1 cellular context compared by ENCODE assay signal in the genomic region with DNA sequence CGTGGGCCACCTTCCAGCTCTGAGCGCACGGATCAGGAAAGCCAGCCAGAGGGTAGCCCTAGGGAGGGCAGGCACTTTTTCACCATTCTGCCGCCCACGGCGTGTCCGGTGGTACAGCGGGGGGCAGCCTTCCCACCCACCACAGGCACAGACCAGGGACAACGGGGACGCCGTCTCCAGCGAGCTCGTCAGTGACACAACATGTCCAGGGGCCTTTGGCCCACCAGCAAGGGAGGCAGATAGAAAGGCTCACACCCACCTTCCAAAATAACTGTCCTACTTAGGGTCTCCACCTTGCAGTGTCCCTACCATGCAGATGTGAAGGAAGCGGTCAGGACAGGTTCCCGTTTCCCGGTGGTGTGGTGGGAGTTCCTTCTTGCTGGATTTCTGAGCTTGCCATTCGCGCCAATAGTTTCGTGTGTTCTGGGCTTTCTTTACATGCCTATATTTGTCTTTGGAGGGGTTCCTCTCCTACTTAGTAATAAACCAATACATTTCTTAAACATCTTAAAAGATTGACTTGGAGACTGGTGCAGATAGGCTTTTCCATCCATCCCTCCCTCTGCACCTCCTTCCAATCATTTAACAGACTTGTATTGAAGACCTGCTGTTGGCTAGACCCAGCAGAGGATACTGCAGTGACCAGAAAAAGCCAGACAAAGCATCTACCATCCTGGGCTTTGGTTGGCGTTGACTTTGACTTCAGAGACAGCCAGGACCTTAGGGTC.
TF ChIP-seq lines count a peak whose summit lies in the region.

No MANE protein-coding gene starts in this region.

TF ChIP-seq in HCT116, 20 proteins besides CTCF, POLR2A, EP300 and RAD21 (continued from another document):
- TF ChIP-seq ATF3 (IDR thresholded peaks at IDR 0.05) = no peak
- TF ChIP-seq EGR1 (IDR thresholded peaks at IDR 0.05; ENCODE audit: low read depth) = no peak
- TF ChIP-seq SP1 (IDR thresholded peaks at IDR 0.05; ENCODE audit: low read depth) = no peak
